Comparison of ENCODE assay signal across 8 cellular contexts in the genomic region with DNA sequence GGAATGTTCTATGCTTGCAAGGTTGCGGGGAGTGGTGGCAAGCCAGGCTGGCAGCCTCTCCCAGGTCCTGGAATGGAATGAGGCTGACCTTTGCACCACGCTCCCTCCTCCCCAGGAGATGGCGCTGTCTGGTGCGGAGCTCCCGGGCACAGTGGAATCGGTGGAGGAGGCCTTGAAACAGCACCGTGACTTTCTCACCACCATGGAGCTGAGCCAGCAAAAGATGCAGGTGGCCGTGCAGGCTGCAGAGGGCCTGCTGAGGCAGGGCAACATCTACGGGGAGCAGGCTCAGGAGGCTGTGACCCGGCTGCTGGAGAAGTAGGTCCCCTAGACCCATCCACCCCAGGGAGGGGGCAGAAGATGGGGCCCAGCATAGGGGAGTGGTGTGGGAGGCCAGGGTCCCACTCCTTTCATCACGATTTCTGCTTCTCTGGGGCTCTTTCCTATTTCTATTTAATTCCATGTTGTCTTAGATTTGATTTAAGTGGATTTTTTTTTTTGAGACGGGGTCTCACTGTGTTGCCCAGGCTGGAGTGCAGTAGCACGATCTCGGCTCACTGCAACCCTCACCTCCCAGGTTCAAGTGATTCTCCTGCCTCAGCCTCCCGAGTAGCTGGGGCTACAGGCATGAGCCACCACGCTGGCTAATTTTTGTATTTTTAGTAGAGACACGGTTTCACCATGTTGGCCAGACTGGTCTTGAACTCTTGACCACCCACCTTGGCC. TPM values are rescaled to one million over a fixed set of nuclear protein-coding genes. Genes with fewer than 3 reads are reported as not detected.
DNase-seq lines count a peak whose midpoint lies in the region; ATAC-seq and TF ChIP-seq lines count a peak whose summit lies in the region.

No MANE protein-coding gene starts in this region.

- ATAC-seq in GM21360 (IDR thresholded peaks at IDR 0.05; ENCODE audit: unreplicated experiment) (no peak), HG03039 (IDR thresholded peaks at IDR 0.05; ENCODE audit: unreplicated experiment) (no peak)

- in situ Hi-C loops in SK-MEL-5 (cut with HindIII; ENCODE audit: low pct_unique_long_range_greater_than_20kb, low sequenced_read_pairs) (no loop called here), astrocyte of the cerebellum (cut with HindIII; ENCODE audit: low sequenced_read_pairs) (no loop called here)

- no peak overlapping the region for H3K4me3 ChIP-seq in astrocyte of the cerebellum (ENCODE audit: low read depth, low read length)

- peak; percentile 51 for TF ChIP-seq CTCF in astrocyte of the cerebellum (IDR thresholded peaks at IDR 0.05; ENCODE audit: low read depth, low read length, missing control alignments)

- DNase-seq in GM03348 (ENCODE audit: low spot score) (peak; percentile 59), NAMALWA (ENCODE audit: low spot score) (peak; percentile 92), SK-MEL-5 (ENCODE audit: low read depth, low spot score) (peak; percentile 88), astrocyte of the cerebellum (ENCODE audit: low read depth) (no peak), iPS DF 19.7 (ENCODE audit: low read depth, low spot score) (peak; percentile 63)
- peak; percentile 46 to 51 for DNase-seq in stimulated activated CD4-positive, alpha-beta T cell treated with anti-CD3 and anti-CD28 coated beads, Interleukin-4, amount 100 ng/mL, for 48 hours (ENCODE audit: low read depth in 2 of 2)

RNA-seq across cellular contexts. Expression of gene SHKBP1, which starts 53.2 kb away (rescaled TPM):
- total RNA-seq in SK-MEL-5 (2014; rRNA removed; shearing (Covaris generic)): 17.6 and 21.2 TPM in 2 replicates
- 79.1 and 87.1 TPM in 2 replicates for polyA plus RNA-seq in SK-MEL-5 (2015; cell fraction: cytosol; rRNA removed)
- 76.3 and 96.0 TPM in 2 replicates for polyA plus RNA-seq in SK-MEL-5 (2015; cell fraction: nucleus; rRNA removed)

RNA-seq across cellular contexts. Expression of gene SPTBN4, which starts 56.7 kb away (rescaled TPM):
- 0.32 and 0.53 TPM in 2 replicates for total RNA-seq in SK-MEL-5 (2014; rRNA removed; shearing (Covaris generic))
- polyA plus RNA-seq in SK-MEL-5 (2015; cell fraction: cytosol; rRNA removed): 0.16 and 0.55 TPM in 2 replicates
- 0.09 and 0.70 TPM in 2 replicates for polyA plus RNA-seq in SK-MEL-5 (2015; cell fraction: nucleus; rRNA removed)

RNA-seq across cellular contexts. Expression of gene BLVRB, which starts 57.9 kb away (rescaled TPM):
- total RNA-seq in SK-MEL-5 (2014; rRNA removed; shearing (Covaris generic)): 104 and 110 TPM in 2 replicates
- 139 and 167 TPM in 2 replicates for polyA plus RNA-seq in SK-MEL-5 (2015; cell fraction: cytosol; rRNA removed)
- 24.0 TPM in 2 replicates for polyA plus RNA-seq in SK-MEL-5 (2015; cell fraction: nucleus; rRNA removed)
